ENCODE assay signal across 26 cellular contexts in genomic region chr18:62061812-62062211, GRCh38.
"Had no signal": no experiment of that assay in that cellular context is flagged by ENCODE, and none has a peak within 500 bp of the region (broad histone marks: within the 10 kb centered on the region; RNA-seq: fewer than 3 reads in every experiment).

No MANE protein-coding gene starts in this region.

- H3K36me3 ChIP-seq: thyroid gland, upper lobe of left lung had no signal

- H3K4me1 ChIP-seq: body of pancreas, heart right ventricle, sigmoid colon, stomach, thyroid gland, upper lobe of left lung had no signal

- H3K4me2 ChIP-seq: smooth muscle cell had no signal

- H3K4me1 Mint-ChIP-seq: activated CD4-positive, alpha-beta T cell treated with anti-CD3 and anti-CD28 coated beads for 36 hours; activated CD8-positive, alpha-beta memory T cell treated with anti-CD3 and anti-CD28 coated beads, Interleukin-2, amount 10 ng/mL, durations not matched to agents 7 days and 5 days; activated naive CD4-positive, alpha-beta T cell treated with anti-CD3 and anti-CD28 coated beads, Interleukin-2, amount 50 U/mL, for 24 hours; activated naive CD8-positive, alpha-beta T cell treated with anti-CD3 and anti-CD28 coated beads, Interleukin-2, amount 50 U/mL, for 24 hours; stimulated activated naive B cell treated with anti-CD40 and anti-IgM and Interleukin-4, amounts not matched to agents 10 μg/mL and 1 μg/mL and 100 μg/mL, for 72 hours had no signal

- H3K27me3 ChIP-seq: body of pancreas, heart right ventricle, sigmoid colon, stomach, thyroid gland, upper lobe of left lung had no signal

- H3K4me3 Mint-ChIP-seq: activated CD4-positive, alpha-beta T cell treated with anti-CD3 and anti-CD28 coated beads for 36 hours; activated CD8-positive, alpha-beta memory T cell treated with anti-CD3 and anti-CD28 coated beads, Interleukin-2, amount 10 ng/mL, durations not matched to agents 7 days and 5 days; activated CD8-positive, alpha-beta T cell treated with anti-CD3 and anti-CD28 coated beads, Interleukin-2, amount 10 ng/mL, durations not matched to agents 7 days and 5 days; activated naive CD4-positive, alpha-beta T cell treated with anti-CD3 and anti-CD28 coated beads, Interleukin-2, amount 50 U/mL, for 24 hours; activated naive CD8-positive, alpha-beta T cell treated with anti-CD3 and anti-CD28 coated beads, Interleukin-2, amount 50 U/mL, for 24 hours; effector memory CD8-positive, alpha-beta T cell; naive thymus-derived CD8-positive, alpha-beta T cell; stimulated activated naive B cell treated with anti-CD40 and anti-IgM and Interleukin-4, amounts not matched to agents 10 μg/mL and 1 μg/mL and 100 μg/mL, for 72 hours had no signal

- H3K27ac ChIP-seq: body of pancreas, heart right ventricle, sigmoid colon, stomach, thyroid gland, upper lobe of left lung had no signal

- DNase-seq: activated CD4-positive, alpha-beta T cell treated with anti-CD3 and anti-CD28 coated beads for 36 hours; activated CD4-positive, CD25-positive, alpha-beta regulatory T cell; activated CD8-positive, alpha-beta memory T cell treated with anti-CD3 and anti-CD28 coated beads, Interleukin-2, amount 10 ng/mL, durations not matched to agents 7 days and 5 days; activated CD8-positive, alpha-beta T cell treated with anti-CD3 and anti-CD28 coated beads, Interleukin-2, amount 10 ng/mL, durations not matched to agents 7 days and 5 days; activated naive CD8-positive, alpha-beta T cell treated with anti-CD3 and anti-CD28 coated beads, Interleukin-2, amount 50 U/mL, for 24 hours; activated T-cell treated with anti-CD3 and anti-CD28 coated beads, Interleukin-2, amount 50 U/mL, for 48 hours; amygdala; body of pancreas; effector memory CD8-positive, alpha-beta T cell; foreskin fibroblast; heart right ventricle; left cardiac atrium; midbrain; naive thymus-derived CD8-positive, alpha-beta T cell; posterior cingulate gyrus; sigmoid colon; stimulated activated CD4-positive, alpha-beta T cell treated with anti-CD3 and anti-CD28 coated beads, Interleukin-1b, Interleukin-23, amount 100 ng/mL, for 48 hours; stimulated activated naive B cell treated with anti-CD40 and anti-IgM and Interleukin-4, amounts not matched to agents 10 μg/mL and 1 μg/mL and 100 μg/mL, for 72 hours; stomach; thyroid gland; upper lobe of left lung had no signal

- H3K27me3 Mint-ChIP-seq: activated CD4-positive, alpha-beta T cell treated with anti-CD3 and anti-CD28 coated beads for 36 hours; activated CD8-positive, alpha-beta memory T cell treated with anti-CD3 and anti-CD28 coated beads, Interleukin-2, amount 10 ng/mL, durations not matched to agents 7 days and 5 days; activated naive CD4-positive, alpha-beta T cell treated with anti-CD3 and anti-CD28 coated beads, Interleukin-2, amount 50 U/mL, for 24 hours; activated naive CD8-positive, alpha-beta T cell treated with anti-CD3 and anti-CD28 coated beads, Interleukin-2, amount 50 U/mL, for 24 hours; effector memory CD8-positive, alpha-beta T cell; naive thymus-derived CD8-positive, alpha-beta T cell; stimulated activated naive B cell treated with anti-CD40 and anti-IgM and Interleukin-4, amounts not matched to agents 10 μg/mL and 1 μg/mL and 100 μg/mL, for 72 hours had no signal

- ATAC-seq: activated CD4-positive, alpha-beta T cell treated with anti-CD3 and anti-CD28 coated beads for 36 hours; activated CD8-positive, alpha-beta memory T cell treated with anti-CD3 and anti-CD28 coated beads, Interleukin-2, amount 10 ng/mL, durations not matched to agents 7 days and 5 days; activated CD8-positive, alpha-beta T cell treated with anti-CD3 and anti-CD28 coated beads, Interleukin-2, amount 10 ng/mL, durations not matched to agents 7 days and 5 days; activated naive CD8-positive, alpha-beta T cell treated with anti-CD3 and anti-CD28 coated beads, Interleukin-2, amount 50 U/mL, for 24 hours; body of pancreas; effector memory CD8-positive, alpha-beta T cell; esophagus mucosa; heart right ventricle; left cardiac atrium; naive thymus-derived CD8-positive, alpha-beta T cell; stimulated activated naive B cell treated with anti-CD40 and anti-IgM and Interleukin-4, amounts not matched to agents 10 μg/mL and 1 μg/mL and 100 μg/mL, for 72 hours had no signal

- H3K4me3 ChIP-seq: body of pancreas, heart right ventricle, sigmoid colon, smooth muscle cell, stomach, thyroid gland, upper lobe of left lung had no signal

- H3K27ac Mint-ChIP-seq: activated CD4-positive, alpha-beta T cell treated with anti-CD3 and anti-CD28 coated beads for 36 hours; activated CD8-positive, alpha-beta memory T cell treated with anti-CD3 and anti-CD28 coated beads, Interleukin-2, amount 10 ng/mL, durations not matched to agents 7 days and 5 days; activated CD8-positive, alpha-beta T cell treated with anti-CD3 and anti-CD28 coated beads, Interleukin-2, amount 10 ng/mL, durations not matched to agents 7 days and 5 days; activated naive CD4-positive, alpha-beta T cell treated with anti-CD3 and anti-CD28 coated beads, Interleukin-2, amount 50 U/mL, for 24 hours; activated naive CD8-positive, alpha-beta T cell treated with anti-CD3 and anti-CD28 coated beads, Interleukin-2, amount 50 U/mL, for 24 hours; activated T-helper 2 cell treated with anti-CD3 and anti-CD28 coated beads, Interferon-gamma antibody, Interleukin-2, Interleukin-4, amounts not matched to agents 10 μg/mL and 5 μg/mL and 100 μg/mL, durations not matched to agents 14 hours and 24 hours and 36 hours; effector memory CD8-positive, alpha-beta T cell; naive thymus-derived CD8-positive, alpha-beta T cell; stimulated activated naive B cell treated with anti-CD40 and anti-IgM and Interleukin-4, amounts not matched to agents 10 μg/mL and 1 μg/mL and 100 μg/mL, for 72 hours had no signal

- H3K9me3 ChIP-seq: body of pancreas, heart right ventricle, sigmoid colon, stomach, thyroid gland, upper lobe of left lung had no signal

- FAIRE-seq: colon had no signal
